13 cellular contexts compared by ENCODE assay signal in the genomic region with DNA sequence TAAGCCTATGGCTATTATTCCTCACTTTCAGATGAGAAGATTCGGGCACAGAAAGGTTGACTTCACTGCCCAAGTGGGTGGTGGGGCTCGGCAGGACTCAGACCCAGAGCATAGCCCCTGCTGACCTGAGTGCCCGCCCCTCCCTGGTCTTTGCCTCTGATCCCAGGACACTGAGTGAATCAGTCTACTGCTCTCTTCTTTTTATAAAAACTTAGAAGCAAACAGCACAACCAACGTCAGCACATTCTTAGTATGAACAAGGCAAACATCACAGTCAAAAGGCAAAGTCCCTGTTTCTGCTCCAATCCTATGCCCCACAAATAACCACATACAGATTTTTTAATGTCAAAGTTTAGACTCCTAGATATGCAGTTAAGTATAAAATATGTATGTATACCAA.
DNase-seq lines count a peak whose midpoint lies in the region; ATAC-seq, FAIRE-seq and TF ChIP-seq lines count a peak whose summit lies in the region.
"Had no signal": no experiment of that assay in that cellular context is flagged by ENCODE, and none has a peak within 500 bp of the region (broad histone marks: within the 10 kb centered on the region; RNA-seq: fewer than 3 reads in every experiment).

No MANE protein-coding gene starts in this region.

- H3K4me1 ChIP-seq in right lobe of liver: peaks cover 0 to 14% (median 5%) of the 10 kb centered on the region in 4 donors
- peaks cover 11 to 54% (median 46%) of the 10 kb centered on the region in 5 donors for H3K4me1 ChIP-seq in subcutaneous abdominal adipose tissue (ENCODE audit: control insufficient read depth in 5 of 5, insufficient read depth in 5 of 5, low read length in 5 of 5)

- 18% methylated on average over 2 of the region's 4 CpGs for WGBS in right lobe of liver (ENCODE audit: insufficient coverage, low coverage, low lambda C conversion rate, missing lambda C conversion rate)

- no peak for TF ChIP-seq POLR2A in right lobe of liver (IDR thresholded peaks at IDR 0.05)

- H3K9me3 ChIP-seq in right lobe of liver (no peaks in the 10 kb centered on the region), subcutaneous abdominal adipose tissue (ENCODE audit: control insufficient read depth in 5 of 5, low read length in 5 of 5) (no peaks in the 10 kb centered on the region)

- H3K4me3 ChIP-seq in right lobe of liver: no peak overlapping the region
- H3K4me3 ChIP-seq in subcutaneous abdominal adipose tissue (ENCODE audit: low read depth in 1 of 5, low read length in 5 of 5): peak overlapping the region; percentile 6 to 46 (median 8)
- H3K4me3 ChIP-seq: lung had no signal

- H3K27ac ChIP-seq in caudate nucleus (ENCODE audit: low read depth, low read length) (peak overlapping the region; percentile 18), right lobe of liver (peak overlapping the region in 2 of 3 donors; percentile 62 to 68), subcutaneous abdominal adipose tissue (ENCODE audit: low read depth, low read length) (peak overlapping the region; percentile 76)

- H3K9ac ChIP-seq in subcutaneous abdominal adipose tissue (ENCODE audit: low read length in 5 of 5): no peak overlapping the region

- FAIRE-seq in frontal cortex (lab: Jason Lieb, UNC): no peak
- FAIRE-seq: HTR-8/SVneo had no signal

- TF ChIP-seq CTCF in right lobe of liver (IDR thresholded peaks at IDR 0.05): no peak

- peak; percentile 43 for DNase-seq in HuH-7 (ENCODE audit: low spot score)
- no peak for DNase-seq in caudate nucleus (lab: John Stamatoyannopoulos, UW)
- peak in 1 of 3 donors; percentile 64 for DNase-seq in right lobe of liver
- DNase-seq in frontal cortex (ENCODE audit: low spot score in 2 of 2): no peak
- no peak for DNase-seq in SW480 (ENCODE audit: low spot score)
- DNase-seq: activated CD8-positive, alpha-beta T cell treated with anti-CD3 and anti-CD28 coated beads for 36 hours; head of caudate nucleus; NCI-H1436 treated with DMSO at 0.1 percent for 48 hours had no signal

- ATAC-seq in right lobe of liver: peak; percentile 75 to 91 (median 88)
- no peak for ATAC-seq in HG02884 (IDR thresholded peaks at IDR 0.05; ENCODE audit: unreplicated experiment)
- ATAC-seq in GM19035 (IDR thresholded peaks at IDR 0.05; ENCODE audit: unreplicated experiment): no peak
- ATAC-seq: activated CD8-positive, alpha-beta T cell treated with anti-CD3 and anti-CD28 coated beads for 36 hours had no signal

- H3K36me3 ChIP-seq in right lobe of liver: peaks cover 0 to 12% (median 4%) of the 10 kb centered on the region in 4 donors
- peaks cover 0 to 58% (median 31%) of the 10 kb centered on the region in 5 donors for H3K36me3 ChIP-seq in subcutaneous abdominal adipose tissue (ENCODE audit: control insufficient read depth in 5 of 5, insufficient read depth in 5 of 5, low read length in 5 of 5)

- H3K27me3 ChIP-seq in right lobe of liver (no peaks in the 10 kb centered on the region), subcutaneous abdominal adipose tissue (ENCODE audit: control insufficient read depth in 5 of 5, insufficient read depth in 4 of 5, low read length in 5 of 5) (no peaks in the 10 kb centered on the region)

- intact Hi-C loops in right lobe of liver (cut with DNase I): no loop called here

Comparison
In these comparisons a context has a peak if more than half of its experiments do, and no peak if none do; other contexts are left out.
1. H3K27ac ChIP-seq: peak in every context shown above with its lines; median percentile 76 in subcutaneous abdominal adipose tissue; 65 in right lobe of liver; 18 in caudate nucleus.
2. ATAC-seq: peak in right lobe of liver (4 of 4); none in HG02884 (single experiment) and GM19035 (single experiment).
3. H3K4me3 ChIP-seq: peak in subcutaneous abdominal adipose tissue (5 of 5); none in right lobe of liver (0 of 3).